ENCODE assay signal across 1 cellular context in genomic region chr11:3970101-3970500, GRCh38.
TF ChIP-seq lines count a peak whose summit lies in the region.

No MANE protein-coding gene starts in this region.

TF ChIP-seq in HepG2, 621 proteins besides CTCF, POLR2A, EP300 and RAD21 (continued from another document):
- TF ChIP-seq ARID5B (CRISPR knock-in tag; IDR thresholded peaks at IDR 0.05), result no peak
- no peak for TF ChIP-seq PLSCR1 (CRISPR knock-in tag; IDR thresholded peaks at IDR 0.05; ENCODE audit: borderline replicate concordance)
- TF ChIP-seq ZNF670 (CRISPR knock-in tag; IDR thresholded peaks at IDR 0.05; ENCODE audit: borderline replicate concordance), result no peak
- no peak for TF ChIP-seq ZBTB10 (CRISPR knock-in tag; IDR thresholded peaks at IDR 0.05; ENCODE audit: borderline replicate concordance)
